1 cellular context compared by ENCODE assay signal in genomic region chr16:80151706-80152073, GRCh38.
TF ChIP-seq lines count a peak whose summit lies in the region.

No MANE protein-coding gene starts in this region.

TF ChIP-seq in HepG2, 621 proteins besides CTCF, POLR2A, EP300 and RAD21 (continued from another document):
- no peak for TF ChIP-seq TERF1 (CRISPR knock-in tag; IDR thresholded peaks at IDR 0.05)
